Comparison of ENCODE assay signal across 8 cellular contexts in the genomic region with DNA sequence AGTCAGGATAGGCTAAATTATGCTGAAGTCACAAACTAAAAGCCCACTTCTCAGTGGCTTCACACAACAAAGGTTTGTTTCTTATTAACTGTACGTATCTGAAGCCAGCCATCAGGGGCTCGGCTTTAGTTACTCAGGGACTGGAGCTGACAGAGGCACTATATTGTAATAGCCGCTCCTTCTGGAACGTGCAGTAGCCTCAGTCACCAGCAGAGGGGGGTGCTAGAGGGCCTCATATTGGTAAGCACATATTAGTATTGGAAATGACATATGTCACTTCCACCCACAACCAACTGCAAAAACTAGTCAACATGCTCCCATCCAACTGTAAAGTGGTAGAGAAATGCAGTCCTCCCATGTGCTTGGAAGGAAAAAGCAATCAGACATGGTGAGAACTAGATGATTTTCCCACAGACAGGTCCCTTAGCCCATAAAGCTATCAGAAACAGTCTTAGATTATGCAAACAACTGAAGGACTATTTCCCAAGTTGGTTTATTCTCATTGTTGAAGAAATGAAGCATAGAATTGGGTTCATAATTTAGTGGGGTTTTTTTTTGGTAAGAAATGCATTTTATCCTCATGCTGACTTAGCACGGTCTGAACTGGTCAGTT.
A peak's percentile ranks its signal among the peaks of the same experiment; 100 is the strongest.
DNase-seq lines count a peak whose midpoint lies in the region; TF ChIP-seq lines count a peak whose summit lies in the region.

No MANE protein-coding gene starts in this region.

- no peak overlapping the region for H4K5ac ChIP-seq in H9 (ENCODE audit: insufficient read length, low read depth, low read length)

- no peak overlapping the region for H2BK5ac ChIP-seq in H9 (ENCODE audit: insufficient read length, low read length)

- H3K79me2 ChIP-seq in H9 (ENCODE audit: insufficient read depth, low read length): no peaks in the 10 kb centered on the region

- H3K4me3 Mint-ChIP-seq in H9: no peak overlapping the region

- no peaks in the 10 kb centered on the region for H3K23me2 ChIP-seq in H9 (ENCODE audit: insufficient read length, low read depth, low read length, poor library complexity, severe bottlenecking)

- no peak overlapping the region for H2BK20ac ChIP-seq in H9 (ENCODE audit: low read depth, low read length, poor library complexity, severe bottlenecking)

- H4K8ac ChIP-seq in H9 (replicated peaks; ENCODE audit: insufficient read length, low read depth, low read length): no peak overlapping the region

- no peak overlapping the region for H3K14ac ChIP-seq in H9 (ENCODE audit: insufficient read depth, low read length)

- H3K9me3 ChIP-seq in H9 (ENCODE audit: control insufficient read depth, low read depth, low read length): no peaks in the 10 kb centered on the region

- no peak overlapping the region for H3K23ac ChIP-seq in H9 (ENCODE audit: insufficient read length, low read depth, low read length)

- no peaks in the 10 kb centered on the region for H3K27me3 ChIP-seq in H9 (ENCODE audit: insufficient read depth, low read length)

- DNase-seq in DMS153 treated with DMSO at 0.1 percent for 48 hours (lab: John Stamatoyannopoulos, UW; ENCODE audit: unreplicated experiment) (peak; percentile 24), DMS153 (lab: John Stamatoyannopoulos, UW) (no peak), H9 (peak; percentile 70), LHCN-M2 (ENCODE audit: low read depth) (peak; percentile 41), SK-N-DZ (ENCODE audit: low spot score) (peak; percentile 64), hepatic stellate cell (ENCODE audit: low spot score) (peak; percentile 30)
- peak; percentile 13 for DNase-seq in activated naive CD8-positive, alpha-beta T cell treated with anti-CD3 and anti-CD28 coated beads, Interleukin-2, amount 50 U/mL, for 16 hours (ENCODE audit: low read depth, low spot score)
- peak; percentile 10 to 48 for DNase-seq in stimulated activated CD4-positive, alpha-beta T cell treated with anti-CD3 and anti-CD28 coated beads, Interleukin-15, amount 100 ng/mL, for 1 hour (ENCODE audit: low read depth in 1 of 2, low spot score in 1 of 2)

- no peaks in the 10 kb centered on the region; a peak in 2 of 5 replicates for H3K9me3 Mint-ChIP-seq in H9

- no peak overlapping the region for H3K4ac ChIP-seq in H9 (ENCODE audit: low read depth, low read length)

- no peak overlapping the region for H2BK12ac ChIP-seq in H9 (ENCODE audit: insufficient read length, low read depth, low read length)

- no peaks in the 10 kb centered on the region for H4K20me1 ChIP-seq in H9 (ENCODE audit: control insufficient read depth, insufficient read depth, insufficient read length)

- no peaks in the 10 kb centered on the region for H3K36me3 Mint-ChIP-seq in H9 (ENCODE audit: insufficient read depth in 1 of 3, low read depth in 3 of 3)

- no peak overlapping the region for H3K27ac ChIP-seq in H9 (ENCODE audit: insufficient read length, low read depth, low read length)

- no peaks in the 10 kb centered on the region for H3K4me1 ChIP-seq in H9 (ENCODE audit: insufficient read depth, low read length)

- no peak overlapping the region for H2BK15ac ChIP-seq in H9 (ENCODE audit: low read depth, low read length)

- H3T11ph ChIP-seq in H9 (ENCODE audit: low read length): no peak overlapping the region

- no peaks in the 10 kb centered on the region for H3K79me1 ChIP-seq in H9 (ENCODE audit: insufficient read depth, low read depth, low read length, poor library complexity, severe bottlenecking)

- no peak overlapping the region for H3K27ac Mint-ChIP-seq in H9

- H3K18ac ChIP-seq in H9 (ENCODE audit: insufficient read length, low read depth, low read length): no peak overlapping the region

- peak; percentile 85 for TF ChIP-seq CTCF in H9 (conservative IDR thresholded peaks at IDR 0.05)

- H3K4me1 Mint-ChIP-seq in H9: 0 out of 4 replicates have a peak, but pooled peaks cover 0 to 3% of the 10 kb centered on the region in 2 experiments

- H4K91ac ChIP-seq in H9 (ENCODE audit: insufficient read length, low read depth, low read length): no peak overlapping the region

- no peak overlapping the region for H2BK120ac ChIP-seq in H9 (ENCODE audit: low read depth, low read length, poor library complexity, severe bottlenecking)

- no peak overlapping the region for H3K56ac ChIP-seq in H9 (ENCODE audit: insufficient read length, low read depth, low read length)

- H2AFZ ChIP-seq in H9 (ENCODE audit: low read length): no peak overlapping the region

- no peak overlapping the region for H3K4me2 ChIP-seq in H9 (ENCODE audit: insufficient read depth, insufficient read length, low read length)

- H3K27me3 Mint-ChIP-seq in H9 (ENCODE audit: low read depth): no peaks in the 10 kb centered on the region

- no peak overlapping the region for H2AK5ac ChIP-seq in H9 (ENCODE audit: insufficient read length, low read length)

- H3K9ac ChIP-seq in H9 (ENCODE audit: extremely low read depth, insufficient read length, low read length): no peak overlapping the region

- WGBS in H9 (ENCODE audit: extremely low coverage, insufficient read length, low lambda C conversion rate): no CpG with 5 or more reads among the region's 5 CpGs
